Comparison of ENCODE assay signal across 9 cellular contexts in the genomic region with DNA sequence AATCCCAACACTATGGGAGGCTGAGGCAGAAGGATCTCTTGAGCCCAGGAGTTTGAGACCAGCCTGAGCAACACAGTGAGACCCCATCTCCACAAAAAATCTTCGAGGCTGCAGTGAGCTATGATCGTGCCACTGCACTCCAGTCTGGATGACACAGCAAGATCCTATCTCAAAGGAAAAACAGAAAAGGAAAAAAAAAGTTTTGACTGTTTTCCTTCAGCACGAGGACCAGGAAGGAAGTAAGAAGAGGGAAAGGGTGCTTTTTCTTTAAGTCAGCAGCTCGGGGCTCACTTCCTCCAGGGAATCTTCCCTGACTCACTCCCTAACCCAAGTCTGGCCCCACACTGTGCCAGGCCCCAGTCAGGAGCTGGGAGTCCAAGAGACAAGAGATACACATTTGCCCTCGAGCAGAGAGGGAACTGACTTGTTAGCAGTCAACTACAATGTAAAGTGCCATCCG. TPM values are rescaled to one million over a fixed set of nuclear protein-coding genes. Genes with fewer than 3 reads are reported as not detected.
DNase-seq lines count a peak whose midpoint lies in the region; ATAC-seq and TF ChIP-seq lines count a peak whose summit lies in the region.
"Had no signal": no experiment of that assay in that cellular context is flagged by ENCODE, and none has a peak within 500 bp of the region (broad histone marks: within the 10 kb centered on the region; RNA-seq: fewer than 3 reads in every experiment).

No MANE protein-coding gene starts in this region.

- TF ChIP-seq EP300 in upper lobe of left lung (IDR thresholded peaks at IDR 0.05): no peak

- H3K4me3 Mint-ChIP-seq in MCF 10A (ENCODE audit: unreplicated experiment): no peak overlapping the region
- H3K4me3 Mint-ChIP-seq: B cell had no signal

- CTCF ChIA-PET in MCF 10A (lab: Yijun Ruan, JAX): interaction anchor here (0.6 to 4.1 kb wide), 8 partner anchors 9 to 199 kb away, joined by 3 to 23 read pairs (median 4); no protein-coding TSS in a partner anchor

- H3K27me3 ChIP-seq in left lung: no peaks in the 10 kb centered on the region
- no peaks in the 10 kb centered on the region for H3K27me3 ChIP-seq in upper lobe of left lung

- DNase-seq in Right ventricle myocardium inferior (ENCODE audit: missing footprints): peak; percentile 79
- no peak for DNase-seq in cardiac septum (ENCODE audit: low spot score)
- DNase-seq in MCF 10A (ENCODE audit: unreplicated experiment): peak; percentile 72
- peak in 1 of 2 donors; percentile 71 for DNase-seq in left lung
- DNase-seq in upper lobe of left lung: peak in 1 of 2 donors; percentile 77
- DNase-seq in left lobe of liver (ENCODE audit: low spot score): no peak

- no peaks in the 10 kb centered on the region for H3K27me3 Mint-ChIP-seq in MCF 10A (ENCODE audit: insufficient read depth, unreplicated experiment)

- TF ChIP-seq POLR2A in upper lobe of left lung (IDR thresholded peaks at IDR 0.05): peak in 1 of 4 donors; percentile 58

- peak overlapping the region in 1 of 2 donors; percentile 96 for H3K27ac ChIP-seq in left lung
- peak overlapping the region; percentile 52 to 97 (median 86) for H3K27ac ChIP-seq in upper lobe of left lung

- H3K9me3 ChIP-seq in left lung (no peaks in the 10 kb centered on the region), upper lobe of left lung (no peaks in the 10 kb centered on the region)

- 15 to 25% methylated on average over 6 of the region's 6 CpGs for WGBS in upper lobe of left lung, 2 donors

- peaks cover 28% of the 10 kb centered on the region for H3K4me1 Mint-ChIP-seq in MCF 10A (ENCODE audit: insufficient read depth, unreplicated experiment)

- H3K4me1 ChIP-seq in left lung (peaks cover 72 to 100% of the 10 kb centered on the region in 2 donors), upper lobe of left lung (peaks cover 94 to 100% (median 98%) of the 10 kb centered on the region in 4 donors)

- intact Hi-C loops in Right ventricle myocardium inferior (cut with DNase I): no loop called here
- intact Hi-C loops in cardiac septum (cut with DNase I): no loop called here
- intact Hi-C loops in MCF 10A (cut with micrococcal nuclease): no loop called here
- intact Hi-C loops in left lung (cut with DNase I): no loop called here

- no TSS peak for BruUV-seq in MCF 10A (replicated peaks; lab: Mats Ljungman, UMichigan)

- H3K4me3 ChIP-seq in left lung: no peak overlapping the region
- no peak overlapping the region for H3K4me3 ChIP-seq in upper lobe of left lung

- peak; percentile 22 for ATAC-seq in Right ventricle myocardium inferior
- ATAC-seq in left lung: peak; percentile 10
- peak in 1 of 2 donors; percentile 52 for ATAC-seq in upper lobe of left lung (ENCODE audit: low FRiP score in 2 of 2)
- no peak for ATAC-seq in left lobe of liver
- no peak for ATAC-seq in GM21367 (IDR thresholded peaks at IDR 0.05; ENCODE audit: unreplicated experiment)
- no peak for ATAC-seq in GM18517 (IDR thresholded peaks at IDR 0.05; ENCODE audit: unreplicated experiment)

- POLR2A ChIA-PET in MCF 10A (lab: Yijun Ruan, JAX): interaction anchor here (0.8 to 1.1 kb wide), 3 partner anchors 9 to 11 kb away, joined by 3 read pairs; no protein-coding TSS in a partner anchor

- H3K36me3 ChIP-seq in left lung: no peaks in the 10 kb centered on the region
- no peaks in the 10 kb centered on the region for H3K36me3 ChIP-seq in upper lobe of left lung

- no peak for TF ChIP-seq CTCF in MCF 10A (IDR thresholded peaks at IDR 0.05; ENCODE audit: unreplicated experiment)
- TF ChIP-seq CTCF in left lung (IDR thresholded peaks at IDR 0.05): no peak
- TF ChIP-seq CTCF in upper lobe of left lung (IDR thresholded peaks at IDR 0.05): no peak

- no peak overlapping the region for H3K27ac Mint-ChIP-seq in MCF 10A (ENCODE audit: low read depth, unreplicated experiment)
- H3K27ac Mint-ChIP-seq: B cell had no signal

- H3K9me3 Mint-ChIP-seq in MCF 10A (ENCODE audit: unreplicated experiment): no peaks in the 10 kb centered on the region

- peaks cover 6% of the 10 kb centered on the region for H3K36me3 Mint-ChIP-seq in MCF 10A (ENCODE audit: insufficient read depth, unreplicated experiment)

RNA-seq across cellular contexts. Expression of a gene that starts 14.2 kb away (rescaled TPM):
- total RNA-seq in Right ventricle myocardium inferior: 30.3 TPM
- 21.4 TPM for total RNA-seq in cardiac septum
- total RNA-seq in MCF 10A (2022): 0.44 and 0.98 TPM in 2 replicates
- total RNA-seq in left lung: 100 to 1,000 TPM; 112 to 150 TPM
- total RNA-seq in upper lobe of left lung: 100 to 1,000 TPM; 119 to 235 (median 170) TPM
- total RNA-seq in left lobe of liver: 9.3 TPM

Comparison
In these comparisons a context has a peak if more than half of its experiments do, and no peak if none do; other contexts are left out.
1. DNase-seq: peak in Right ventricle myocardium inferior (single experiment) and MCF 10A (single experiment); none in cardiac septum (single experiment) and left lobe of liver (single experiment).
2. ATAC-seq: peak in Right ventricle myocardium inferior (single experiment) and left lung (single experiment); none in left lobe of liver (single experiment), GM21367 (single experiment) and GM18517 (single experiment).